In genomic region chr7:75980126-75980864, GRCh38 we compare ENCODE assay signal across 1 cellular context.
TF ChIP-seq lines count a peak whose summit lies in the region.

No MANE protein-coding gene starts in this region.

TF ChIP-seq in GM12878, 131 proteins besides CTCF, POLR2A, EP300 and RAD21:
- TF ChIP-seq RB1 (IDR thresholded peaks at IDR 0.05; ENCODE audit: borderline replicate concordance) (no peak), CBFB (IDR thresholded peaks at IDR 0.05; ENCODE audit: low read depth) (no peak), TBL1XR1 (IDR thresholded peaks at IDR 0.05; ENCODE audit: low read depth, low read length) (no peak)
